In genomic region chrX:153539171-153539978, GRCh38 we compare ENCODE assay signal across 8 cellular contexts. TPM values are rescaled to one million over a fixed set of nuclear protein-coding genes. Genes with fewer than 3 reads are reported as not detected.
DNase-seq lines count a peak whose midpoint lies in the region; ATAC-seq, FAIRE-seq and TF ChIP-seq lines count a peak whose summit lies in the region.

No MANE protein-coding gene starts in this region.

- ATAC-seq in HG03521 (IDR thresholded peaks at IDR 0.05; ENCODE audit: unreplicated experiment): no peak

- peak overlapping the region; percentile 36 for H3K4me2 ChIP-seq in skeletal muscle satellite cell (ENCODE audit: low read length)

- H3K9me3 ChIP-seq in BE2C (no peaks in the 10 kb centered on the region), ascending aorta (no peaks in the 10 kb centered on the region), skeletal muscle satellite cell (replicated peaks; ENCODE audit: low read length) (no peaks in the 10 kb centered on the region)

- H3K4me3 ChIP-seq in BE2C (ENCODE audit: low read depth, low read length): no peak overlapping the region
- no peak overlapping the region for H3K4me3 ChIP-seq in ascending aorta
- no peak overlapping the region for H3K4me3 ChIP-seq in skeletal muscle satellite cell (ENCODE audit: low read length)

- H3K27ac ChIP-seq in ascending aorta: no peak overlapping the region

- TF ChIP-seq CTCF in BE2C (IDR thresholded peaks at IDR 0.05; ENCODE audit: low read depth, low read length): peak; percentile 82
- peak; percentile 74 to 87 (median 83) for TF ChIP-seq CTCF in ascending aorta (IDR thresholded peaks at IDR 0.05)

- H3K9ac ChIP-seq in skeletal muscle satellite cell (ENCODE audit: low read depth, low read length): no peak overlapping the region

- peaks cover 28% of the 10 kb centered on the region for H3K4me1 ChIP-seq in BE2C
- H3K4me1 ChIP-seq in ascending aorta: no peaks in the 10 kb centered on the region
- H3K4me1 ChIP-seq in skeletal muscle satellite cell (ENCODE audit: control insufficient read depth, insufficient read depth, low read length): no peaks in the 10 kb centered on the region

- no peaks in the 10 kb centered on the region for H3K36me3 Mint-ChIP-seq in T-helper 2 cell treated with Interferon-gamma antibody and Interleukin-4, amounts not matched to agents 5 μg/mL and 100 μg/mL, for 36 hours (ENCODE audit: low read depth)

- no peaks in the 10 kb centered on the region for H3K4me1 Mint-ChIP-seq in T-helper 2 cell treated with Interferon-gamma antibody and Interleukin-4, amounts not matched to agents 5 μg/mL and 100 μg/mL, for 36 hours (ENCODE audit: low read depth)

- intact Hi-C loops in ascending aorta (cut with DNase I): loop anchor here (5.0 kb wide), 1 partner anchor 128 kb away; no protein-coding TSS in a partner anchor

- H3K9me3 Mint-ChIP-seq in T-helper 2 cell treated with Interferon-gamma antibody and Interleukin-4, amounts not matched to agents 5 μg/mL and 100 μg/mL, for 36 hours: no peaks in the 10 kb centered on the region

- peak; percentile 79 for DNase-seq in BE2C
- DNase-seq in GM19239 (ENCODE audit: insufficient read length, low spot score): peak; percentile 56
- DNase-seq in HUDEP-2 (lab: John Stamatoyannopoulos, UW; ENCODE audit: unreplicated experiment in 76 of 76): peak in 56 of 76 experiments; percentile 0 to 70 (median 20)
- peak; percentile 17 for DNase-seq in T-helper 2 cell treated with Interferon-gamma antibody and Interleukin-4, amounts not matched to agents 5 μg/mL and 100 μg/mL, for 36 hours (ENCODE audit: low spot score)
- DNase-seq in ascending aorta (ENCODE audit: low spot score in 2 of 2): peak in 1 of 2 donors; percentile 74
- peak; percentile 82 for DNase-seq in hepatic stellate cell (ENCODE audit: low spot score)

- no peaks in the 10 kb centered on the region for H3K27me3 Mint-ChIP-seq in T-helper 2 cell treated with Interferon-gamma antibody and Interleukin-4, amounts not matched to agents 5 μg/mL and 100 μg/mL, for 36 hours (ENCODE audit: low read depth)

- H3K27me3 ChIP-seq in BE2C (no peaks in the 10 kb centered on the region), ascending aorta (no peaks in the 10 kb centered on the region), skeletal muscle satellite cell (ENCODE audit: control insufficient read depth, insufficient read depth, low read length) (peaks cover 13% of the 10 kb centered on the region)

- H3K4me3 Mint-ChIP-seq in T-helper 2 cell treated with Interferon-gamma antibody and Interleukin-4, amounts not matched to agents 5 μg/mL and 100 μg/mL, for 36 hours: no peak overlapping the region

- no peak overlapping the region for H3K27ac Mint-ChIP-seq in T-helper 2 cell treated with Interferon-gamma antibody and Interleukin-4, amounts not matched to agents 5 μg/mL and 100 μg/mL, for 36 hours

- FAIRE-seq in GM19239 (lab: Jason Lieb, UNC): peak; percentile 86

- H3K36me3 ChIP-seq in BE2C (no peaks in the 10 kb centered on the region), ascending aorta (no peaks in the 10 kb centered on the region), skeletal muscle satellite cell (ENCODE audit: insufficient read depth, low read length) (no peaks in the 10 kb centered on the region)

RNA-seq across cellular contexts. Expression of gene ATP2B3, which starts 21.9 kb away (rescaled TPM):
- 13.1 TPM for polyA plus RNA-seq in BE2C (2012; ENCODE audit: insufficient read depth, insufficient read length, low read depth)
- total RNA-seq in ascending aorta: 0.32 TPM
- not detected in 2 replicates for total RNA-seq in skeletal muscle satellite cell (2012; rRNA removed)

RNA-seq across cellular contexts. Expression of gene BGN, which starts 44.6 kb away (rescaled TPM):
- 54.0 TPM for polyA plus RNA-seq in BE2C (2012; ENCODE audit: insufficient read depth, insufficient read length, low read depth)
- 1,387 TPM for total RNA-seq in ascending aorta
- total RNA-seq in skeletal muscle satellite cell (2012; rRNA removed): 11.9 and 24.2 TPM in 2 replicates

RNA-seq across cellular contexts. Expression of gene CCNQ, which starts 59.6 kb away (rescaled TPM):
- polyA plus RNA-seq in BE2C (2012; ENCODE audit: insufficient read depth, insufficient read length, low read depth): 46.3 TPM
- 52.7 TPM for total RNA-seq in ascending aorta
- total RNA-seq in skeletal muscle satellite cell (2012; rRNA removed): 33.2 and 36.9 TPM in 2 replicates
